In genomic region chr12:32922546-32923297, GRCh38 we compare ENCODE assay signal across 24 cellular contexts.
"Had no signal": no experiment of that assay in that cellular context is flagged by ENCODE, and none has a peak within 500 bp of the region (broad histone marks: within the 10 kb centered on the region; RNA-seq: fewer than 3 reads in every experiment).

No MANE protein-coding gene starts in this region.

- ATAC-seq: effector memory CD8-positive, alpha-beta T cell; esophagus mucosa; gastroesophageal sphincter; heart left ventricle; left cardiac atrium; left lung; naive thymus-derived CD4-positive, alpha-beta T cell; stimulated activated naive B cell treated with anti-CD40 and anti-IgM and Interleukin-4, amounts not matched to agents 10 μg/mL and 1 μg/mL and 100 μg/mL, for 72 hours had no signal

- H3K4me3 Mint-ChIP-seq: effector memory CD8-positive, alpha-beta T cell; naive thymus-derived CD4-positive, alpha-beta T cell; nephron; neural progenitor cell; stimulated activated naive B cell treated with anti-CD40 and anti-IgM and Interleukin-4, amounts not matched to agents 10 μg/mL and 1 μg/mL and 100 μg/mL, for 72 hours; stimulated activated naive CD8-positive, alpha-beta T cell treated with anti-CD3 and anti-CD28 coated beads, Interleukin-15, Interleukin-2, amounts not matched to agents 100 ng/mL and 50 ng/mL, for 24 hours had no signal

- H3K4me1 ChIP-seq: gastroesophageal sphincter, heart left ventricle, neural progenitor cell, parathyroid adenoma, sigmoid colon, upper lobe of left lung had no signal

- H3K27ac ChIP-seq: coronary artery, gastroesophageal sphincter, heart left ventricle, hepatocyte, left lung, neural progenitor cell, parathyroid adenoma, sigmoid colon, thoracic aorta, tibial nerve, upper lobe of left lung had no signal

- DNase-seq: dermis blood vessel endothelial cell; effector memory CD8-positive, alpha-beta T cell; foreskin fibroblast; heart left ventricle; left cardiac atrium; left lung; mesendoderm; midbrain; naive thymus-derived CD4-positive, alpha-beta T cell; sigmoid colon; stimulated activated CD4-positive, alpha-beta T cell treated with anti-CD3 and anti-CD28 coated beads, Interleukin-4, amount 100 ng/mL, for 4 hours; stimulated activated naive B cell treated with anti-CD40 and anti-IgM and Interleukin-4, amounts not matched to agents 10 μg/mL and 1 μg/mL and 100 μg/mL, for 72 hours; upper lobe of left lung had no signal

- H3K36me3 ChIP-seq: gastroesophageal sphincter, heart left ventricle, left lung, neural progenitor cell, sigmoid colon, thoracic aorta, tibial nerve, upper lobe of left lung had no signal

- H3K27me3 ChIP-seq: gastroesophageal sphincter, heart left ventricle, hepatocyte, left lung, neural progenitor cell, sigmoid colon, tibial nerve, upper lobe of left lung had no signal

- H3K36me3 Mint-ChIP-seq: naive thymus-derived CD4-positive, alpha-beta T cell; neural progenitor cell; stimulated activated naive B cell treated with anti-CD40 and anti-IgM and Interleukin-4, amounts not matched to agents 10 μg/mL and 1 μg/mL and 100 μg/mL, for 72 hours had no signal

- H3K9me3 ChIP-seq: gastroesophageal sphincter, heart left ventricle, left lung, sigmoid colon, thoracic aorta, tibial nerve, upper lobe of left lung had no signal

- H3K4me2 ChIP-seq: hepatocyte, neural progenitor cell had no signal

- H3K79me2 ChIP-seq: hepatocyte, parathyroid adenoma had no signal

- H3K27me3 Mint-ChIP-seq: progenitor cell of endocrine pancreas had no signal

- H3K9ac ChIP-seq: neural progenitor cell, parathyroid adenoma had no signal

- H3K4me1 Mint-ChIP-seq: naive thymus-derived CD4-positive, alpha-beta T cell; nephron; neural progenitor cell; stimulated activated naive B cell treated with anti-CD40 and anti-IgM and Interleukin-4, amounts not matched to agents 10 μg/mL and 1 μg/mL and 100 μg/mL, for 72 hours had no signal

- H3K9me3 Mint-ChIP-seq: effector memory CD8-positive, alpha-beta T cell; nephron; neural progenitor cell; stimulated activated naive B cell treated with anti-CD40 and anti-IgM and Interleukin-4, amounts not matched to agents 10 μg/mL and 1 μg/mL and 100 μg/mL, for 72 hours; stimulated activated naive CD8-positive, alpha-beta T cell treated with anti-CD3 and anti-CD28 coated beads, Interleukin-15, Interleukin-2, amounts not matched to agents 100 ng/mL and 50 ng/mL, for 24 hours had no signal

- H2AFZ ChIP-seq: hepatocyte, neural progenitor cell, parathyroid adenoma had no signal

- H3K4me3 ChIP-seq: coronary artery, gastroesophageal sphincter, heart left ventricle, hepatocyte, left lung, neural progenitor cell, sigmoid colon, thoracic aorta, tibial nerve, upper lobe of left lung had no signal

- H3K27ac Mint-ChIP-seq: effector memory CD8-positive, alpha-beta T cell; naive thymus-derived CD4-positive, alpha-beta T cell; nephron; neural progenitor cell; stimulated activated naive B cell treated with anti-CD40 and anti-IgM and Interleukin-4, amounts not matched to agents 10 μg/mL and 1 μg/mL and 100 μg/mL, for 72 hours; stimulated activated naive CD8-positive, alpha-beta T cell treated with anti-CD3 and anti-CD28 coated beads, Interleukin-15, Interleukin-2, amounts not matched to agents 100 ng/mL and 50 ng/mL, for 24 hours had no signal
